In genomic region chr2:131588152-131588873, GRCh38 we compare ENCODE assay signal across 1 cellular context.
TF ChIP-seq lines count a peak whose summit lies in the region.

No MANE protein-coding gene starts in this region.

TF ChIP-seq in GM12878, 131 proteins besides CTCF, POLR2A, EP300 and RAD21 (continued from another document):
- TF ChIP-seq CUX1 (IDR thresholded peaks at IDR 0.05; ENCODE audit: insufficient replicate concordance, low read depth, low read length) (peak; percentile 37), IKZF2 (IDR thresholded peaks at IDR 0.05) (peak; percentile 36 to 56; a peak in 3 of 4 replicates), TBL1XR1 (IDR thresholded peaks at IDR 0.05; ENCODE audit: low read depth, low read length) (no peak), STAT1 (conservative IDR thresholded peaks at IDR 0.05) (no peak), ATF3 (IDR thresholded peaks at IDR 0.05; ENCODE audit: borderline replicate concordance, extremely low read depth, low read depth, low read length) (no peak), POU2F2 (IDR thresholded peaks at IDR 0.05; ENCODE audit: borderline replicate concordance, low read depth, low read length) (peak; percentile 53; the same call in 1 of the 3 replicates), SIX5 (IDR thresholded peaks at IDR 0.05; ENCODE audit: low read depth, low read length, severe bottlenecking) (no peak), MEF2B (IDR thresholded peaks at IDR 0.05; ENCODE audit: partially characterized antibody, poor library complexity, severe bottlenecking) (peak; percentile 15), MEF2A (IDR thresholded peaks at IDR 0.05; ENCODE audit: insufficient read depth, low read depth, low read length) (0 out of 2 replicates have a peak, but pooled peaks have one; percentile 43), RUNX3 (IDR thresholded peaks at IDR 0.05; ENCODE audit: low read length) (peak; percentile 83)
